ENCODE assay signal across 8 cellular contexts in the genomic region with DNA sequence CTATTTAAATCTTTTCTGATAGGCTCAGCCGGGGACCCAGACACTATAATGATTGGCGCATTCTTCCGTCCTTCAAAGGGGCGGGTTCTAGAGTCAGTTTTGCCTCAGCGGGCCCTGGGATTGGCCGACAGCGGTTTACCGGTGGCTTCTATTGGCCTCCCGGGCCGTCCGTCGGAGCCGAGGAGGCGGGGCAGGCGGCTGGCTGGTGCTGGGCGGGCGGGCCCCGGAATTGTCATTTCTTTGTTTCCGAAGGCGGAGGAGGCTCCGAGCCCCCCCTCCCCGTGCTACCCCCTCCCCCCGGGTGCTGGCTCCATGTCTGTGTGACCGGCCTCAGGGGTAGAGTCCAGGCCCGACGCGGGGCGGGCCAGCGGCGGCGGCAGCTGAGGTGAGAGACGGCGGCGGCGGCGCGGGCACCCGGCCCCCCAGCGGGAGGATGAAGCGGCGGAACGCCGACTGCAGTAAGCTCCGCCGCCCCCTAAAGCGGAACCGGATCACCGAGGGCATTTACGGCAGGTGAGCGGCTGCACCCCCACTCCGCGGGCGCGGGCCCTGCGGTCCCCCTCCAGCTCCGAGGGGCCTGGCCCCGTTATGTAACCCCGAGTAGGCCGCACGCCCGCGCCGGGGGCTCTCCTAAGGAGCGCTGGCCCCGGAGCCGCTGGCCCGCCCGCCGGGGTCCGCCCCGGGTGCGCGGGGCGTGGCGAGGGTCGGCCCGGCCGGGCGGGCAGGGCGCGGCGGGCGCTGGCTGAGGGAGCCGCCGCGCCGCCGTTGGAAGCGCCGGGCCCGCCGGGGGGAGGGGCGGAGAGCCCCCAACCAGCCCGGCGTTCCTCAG. TPM values are rescaled to one million over a fixed set of nuclear protein-coding genes. Genes with fewer than 3 reads are reported as not detected.
DNase-seq lines count a peak whose midpoint lies in the region; ATAC-seq, FAIRE-seq and TF ChIP-seq lines count a peak whose summit lies in the region.

MACO1 (plus strand) TSS at position 232 of the 829 bp plus-strand sequence; CDS start at position 434, 202 bp downstream.

- peaks cover 13% of the 10 kb centered on the region for H3K36me3 ChIP-seq in OCI-LY3 (replicated peaks; ENCODE audit: low read depth, low read length)

- in situ Hi-C loops in Caki2 (cut with HindIII; ENCODE audit: low pct_unique_long_range_greater_than_20kb, low sequenced_read_pairs): no loop called here

- no peaks in the 10 kb centered on the region for H3K9me3 ChIP-seq in OCI-LY3 (ENCODE audit: insufficient read depth, low read length)

- H3K4me1 ChIP-seq in OCI-LY3 (ENCODE audit: low read length): peaks cover 35% of the 10 kb centered on the region

- DNase-seq in Caki2 (ENCODE audit: low read depth) (peak; percentile 92), HuH-7 (ENCODE audit: low spot score) (peak; percentile 96), mesenteric fat pad (ENCODE audit: low spot score) (peak; percentile 99)
- peak; percentile 97 for DNase-seq in activated CD8-positive, alpha-beta memory T cell treated with anti-CD3 and anti-CD28 coated beads, Interleukin-2, amount 50 U/mL, for 48 hours
- peak; percentile 92 for DNase-seq in stimulated activated CD8-positive, alpha-beta memory T cell treated with anti-CD3 and anti-CD28 coated beads, Interleukin-15, amount 100 ng/mL, for 1 hour (ENCODE audit: low read depth)

- peaks cover 57% of the 10 kb centered on the region for H3K79me2 ChIP-seq in OCI-LY3 (ENCODE audit: low read length)

- H3K27me3 ChIP-seq in OCI-LY3 (ENCODE audit: low read depth, low read length): no peaks in the 10 kb centered on the region

- TF ChIP-seq CTCF in OCI-LY3 (IDR thresholded peaks at IDR 0.05; ENCODE audit: low read depth, low read length): no peak

- H3K4me2 ChIP-seq in OCI-LY3 (ENCODE audit: low read length): peak within 1 kb of the TSS; percentile 94

- peak within 1 kb of the TSS; percentile 91 for H3K9ac ChIP-seq in OCI-LY3 (ENCODE audit: low read length)

- no peaks in the 10 kb centered on the region for H4K20me1 ChIP-seq in OCI-LY3 (ENCODE audit: insufficient read depth, low read length)

- peak within 1 kb of the TSS; percentile 97 for H3K4me3 ChIP-seq in OCI-LY3 (ENCODE audit: low read length)

- peak; percentile 83 for ATAC-seq in GM21526 (IDR thresholded peaks at IDR 0.05; ENCODE audit: low FRiP score, unreplicated experiment)

- FAIRE-seq in endometrium (lab: Jason Lieb, UNC): peak; percentile 95

- peak within 1 kb of the TSS; percentile 95 for H3K27ac ChIP-seq in OCI-LY3 (ENCODE audit: low read length)

- peak within 1 kb of the TSS; percentile 80 for H2AFZ ChIP-seq in OCI-LY3 (ENCODE audit: low read depth, low read length)

RNA-seq across cellular contexts. Expression of gene MACO1, which starts in this region (rescaled TPM):
- total RNA-seq in Caki2 (2014; rRNA removed; shearing (Covaris generic); ENCODE audit: low replicate concordance): 12.0 and 15.0 TPM in 2 replicates
- total RNA-seq in mesenteric fat pad: 20.1 TPM

Comparison
In these comparisons a context has a peak if more than half of its experiments do, and no peak if none do; other contexts are left out.
1. Peak in every context shown above with its lines: DNase-seq, ATAC-seq, H3K4me3 ChIP-seq and H3K27ac ChIP-seq.